ENCODE assay signal across 31 cellular contexts in genomic region chr16:7332611-7333010, GRCh38. TPM values are rescaled to one million over a fixed set of nuclear protein-coding genes. Genes with fewer than 3 reads are reported as not detected.
DNase-seq lines count a peak whose midpoint lies in the region; ATAC-seq and TF ChIP-seq lines count a peak whose summit lies in the region.
"Had no signal": no experiment of that assay in that cellular context is flagged by ENCODE, and none has a peak within 500 bp of the region (broad histone marks: within the 10 kb centered on the region; RNA-seq: fewer than 3 reads in every experiment).

TSS of gene RBFOX1 (plus strand) at chr16:7332845.

- TF ChIP-seq RAD21 in neural cell (conservative IDR thresholded peaks at IDR 0.05), result no peak

- peak within 1 kb of the TSS in 2 of 5 experiments; percentile 66 to 68 for H3K4me3 Mint-ChIP-seq in brain
- H3K4me3 Mint-ChIP-seq: activated naive CD8-positive, alpha-beta T cell treated with anti-CD3 and anti-CD28 coated beads, Interleukin-2, amount 50 U/mL, for 24 hours; central memory CD8-positive, alpha-beta T cell; immature natural killer cell had no signal

- ATAC-seq in left cardiac atrium (peak; percentile 32 to 60), GM19035 (IDR thresholded peaks at IDR 0.05; ENCODE audit: unreplicated experiment) (no peak)
- ATAC-seq: activated naive CD8-positive, alpha-beta T cell treated with anti-CD3 and anti-CD28 coated beads, Interleukin-2, amount 50 U/mL, for 24 hours; left colon had no signal

- H3K4me3 ChIP-seq in neural cell (ENCODE audit: low read length), result no peak within 1 kb of the TSS
- H3K4me3 ChIP-seq: prostate gland, stomach, tibial artery had no signal

- peak within 1 kb of the TSS in 2 of 5 experiments; percentile 80 to 89 for H3K27ac Mint-ChIP-seq in brain
- H3K27ac Mint-ChIP-seq: activated naive CD8-positive, alpha-beta T cell treated with anti-CD3 and anti-CD28 coated beads, Interleukin-2, amount 50 U/mL, for 24 hours; immature natural killer cell had no signal

- DNase-seq in left cardiac atrium (no peak), superior temporal gyrus (ENCODE audit: extremely low spot score) (peak; percentile 64), ureter (ENCODE audit: low spot score) (no peak), NCI-H1092 treated with DMSO at 0.1 percent for 48 hours (lab: John Stamatoyannopoulos, UW) (no peak), GDM1 (lab: John Stamatoyannopoulos, UW) (no peak)
- DNase-seq: ACHN; activated CD4-positive, alpha-beta T cell treated with anti-CD3 and anti-CD28 coated beads, Interleukin-2, amount 50 U/mL, for 1 hour; activated CD4-positive, CD25-positive, alpha-beta regulatory T cell; activated naive CD8-positive, alpha-beta T cell treated with anti-CD3 and anti-CD28 coated beads, Interleukin-2, amount 50 U/mL, for 24 hours; activated T-cell treated with anti-CD3 and anti-CD28 coated beads, Interleukin-2, amount 50 U/mL, for 48 hours; BE2C; dermis blood vessel endothelial cell; foreskin melanocyte; H7; immature natural killer cell; left colon; mesenchymal stem cell; NCI-H1105 treated with DMSO at 0.1 percent for 48 hours; NCI-H187 treated with DMSO at 0.1 percent for 48 hours; NCI-H2171; NCI-H510A; SK-N-SH; stimulated activated CD4-positive, alpha-beta T cell treated with anti-CD3 and anti-CD28 coated beads, Interleukin-2, amount 100 ng/mL, for 24 hours; stomach; tibial artery had no signal

- H3K4me2 ChIP-seq in neural cell (ENCODE audit: low read length), result no peak within 1 kb of the TSS
- H3K4me2 ChIP-seq: SK-N-SH had no signal

- H3K9me2 ChIP-seq in neural cell (ENCODE audit: insufficient read depth, low read length), result no peaks in the 10 kb centered on the region
- H3K9me2 ChIP-seq: SK-N-SH had no signal

- H3K9me3 Mint-ChIP-seq in brain, result no peaks in the 10 kb centered on the region

- H3K9me3 ChIP-seq in neural cell (ENCODE audit: low read length), result no peaks in the 10 kb centered on the region
- H3K9me3 ChIP-seq: BE2C, prostate gland, SK-N-SH, stomach, tibial artery had no signal

- no peak within 1 kb of the TSS for H3K27ac ChIP-seq in neural cell (ENCODE audit: low read length)
- H3K27ac ChIP-seq: prostate gland, stomach, tibial artery had no signal

- no peak within 1 kb of the TSS for H2AFZ ChIP-seq in neural cell (ENCODE audit: low read depth, low read length)

- no peak for TF ChIP-seq CTCF in brain (conservative IDR thresholded peaks at IDR 0.05)
- TF ChIP-seq CTCF in neural cell (IDR thresholded peaks at IDR 0.05; ENCODE audit: poor library complexity, severe bottlenecking), result no peak

- peaks cover 3% of the 10 kb centered on the region for H3K27me3 Mint-ChIP-seq in brain
- H3K27me3 Mint-ChIP-seq: activated naive CD8-positive, alpha-beta T cell treated with anti-CD3 and anti-CD28 coated beads, Interleukin-2, amount 50 U/mL, for 24 hours; central memory CD8-positive, alpha-beta T cell had no signal

- H3K79me2 ChIP-seq in neural cell (replicated peaks; ENCODE audit: insufficient read depth, low read length), result no peaks in the 10 kb centered on the region

- TF ChIP-seq EP300 in neural cell (conservative IDR thresholded peaks at IDR 0.05; ENCODE audit: poor library complexity, severe bottlenecking), result no peak

- no peak within 1 kb of the TSS for H3K9ac ChIP-seq in neural cell (ENCODE audit: low read length)
- H3K9ac ChIP-seq: SK-N-SH had no signal

- intact Hi-C loops in left cardiac atrium (cut with DNase I), result loop anchor here in 1 of 2 donors (5.0 kb wide), 1 partner anchor 40 kb away; no protein-coding TSS in a partner anchor

- peaks cover 46% of the 10 kb centered on the region for H3K4me1 Mint-ChIP-seq in brain
- H3K4me1 Mint-ChIP-seq: activated naive CD8-positive, alpha-beta T cell treated with anti-CD3 and anti-CD28 coated beads, Interleukin-2, amount 50 U/mL, for 24 hours; central memory CD8-positive, alpha-beta T cell; immature natural killer cell had no signal

- H3F3A ChIP-seq in neural cell (ENCODE audit: insufficient read depth, low read length, poor library complexity, severe bottlenecking), result no peaks in the 10 kb centered on the region

- no peaks in the 10 kb centered on the region for H3K36me3 ChIP-seq in neural cell (ENCODE audit: insufficient read depth, low read length)
- H3K36me3 ChIP-seq: BE2C, prostate gland, stomach, tibial artery had no signal

- no peaks in the 10 kb centered on the region for H3K27me3 ChIP-seq in neural cell (ENCODE audit: insufficient read depth, low read depth, low read length)
- H3K27me3 ChIP-seq: BE2C, tibial artery had no signal

- H3K36me3 Mint-ChIP-seq in brain, result no peaks in the 10 kb centered on the region
- H3K36me3 Mint-ChIP-seq: immature natural killer cell had no signal

- H4K20me1 ChIP-seq in neural cell (ENCODE audit: insufficient read depth), result no peaks in the 10 kb centered on the region

TF ChIP-seq in neural cell, 6 proteins besides CTCF, POLR2A, EP300 and RAD21:
- TF ChIP-seq MXI1 (conservative IDR thresholded peaks at IDR 0.05; ENCODE audit: poor library complexity, severe bottlenecking), result no peak
- TF ChIP-seq SMC3 (conservative IDR thresholded peaks at IDR 0.05; ENCODE audit: poor library complexity), result no peak
- no peak for TF ChIP-seq TAF1 (IDR thresholded peaks at IDR 0.05; ENCODE audit: low read depth)
- TF ChIP-seq POLR2AphosphoS5 (IDR thresholded peaks at IDR 0.05), result no peak
- TF ChIP-seq REST (IDR thresholded peaks at IDR 0.05; ENCODE audit: borderline replicate concordance), result no peak
- no peak for TF ChIP-seq EZH2 (IDR thresholded peaks at IDR 0.05; ENCODE audit: borderline replicate concordance, insufficient read depth, low read length, poor library complexity, severe bottlenecking)

RNA-seq across cellular contexts. Expression of gene RBFOX1, which starts in this region (rescaled TPM):
- 50.2 TPM for polyA plus RNA-seq in brain (ENCODE audit: insufficient read depth, low read depth, low replicate concordance)
- total RNA-seq in left cardiac atrium, result 10 to 100 TPM; 46.5 to 58.1 TPM
- polyA plus RNA-seq in neural cell, result 56.8 and 70.8 TPM in 2 replicates
- 99.8 and 122 TPM in 2 replicates for polyA minus RNA-seq in neural cell
- total RNA-seq in ureter, result 4.0 TPM
- total RNA-seq: dermis blood vessel endothelial cell; T-helper 1 cell treated with Interleukin-12 subunit alpha and Interleukin-12 subunit beta and Interleukin-4 antibody, amounts not matched to agents 30 ng/mL and 1 ng/mL, for 36 hours had no signal
- polyA plus RNA-seq: immature natural killer cell, SK-N-SH had no signal
